1 cellular context compared by ENCODE assay signal in the genomic region with DNA sequence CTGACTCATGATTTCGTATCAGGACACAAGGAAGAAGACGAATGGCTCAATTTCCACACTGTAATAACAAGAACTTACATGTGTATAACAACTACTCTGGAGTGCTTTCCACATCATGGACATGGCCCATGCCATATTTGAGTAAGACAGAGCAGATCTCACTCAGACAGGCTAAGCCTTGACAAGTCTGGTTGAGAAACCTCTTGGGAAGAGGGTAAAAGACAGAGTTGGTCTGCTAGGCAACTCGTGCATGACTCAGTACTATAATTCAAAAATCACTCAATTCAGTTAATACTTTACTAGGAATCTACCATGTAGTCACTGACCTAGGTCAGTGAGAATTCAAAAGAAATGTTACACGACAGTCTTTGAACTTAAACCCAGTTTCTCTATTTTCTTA.
TF ChIP-seq lines count a peak whose summit lies in the region.

No MANE protein-coding gene starts in this region.

TF ChIP-seq in HCT116, 20 proteins besides CTCF, POLR2A, EP300 and RAD21 (continued from another document):
- TF ChIP-seq, protein P1, sequence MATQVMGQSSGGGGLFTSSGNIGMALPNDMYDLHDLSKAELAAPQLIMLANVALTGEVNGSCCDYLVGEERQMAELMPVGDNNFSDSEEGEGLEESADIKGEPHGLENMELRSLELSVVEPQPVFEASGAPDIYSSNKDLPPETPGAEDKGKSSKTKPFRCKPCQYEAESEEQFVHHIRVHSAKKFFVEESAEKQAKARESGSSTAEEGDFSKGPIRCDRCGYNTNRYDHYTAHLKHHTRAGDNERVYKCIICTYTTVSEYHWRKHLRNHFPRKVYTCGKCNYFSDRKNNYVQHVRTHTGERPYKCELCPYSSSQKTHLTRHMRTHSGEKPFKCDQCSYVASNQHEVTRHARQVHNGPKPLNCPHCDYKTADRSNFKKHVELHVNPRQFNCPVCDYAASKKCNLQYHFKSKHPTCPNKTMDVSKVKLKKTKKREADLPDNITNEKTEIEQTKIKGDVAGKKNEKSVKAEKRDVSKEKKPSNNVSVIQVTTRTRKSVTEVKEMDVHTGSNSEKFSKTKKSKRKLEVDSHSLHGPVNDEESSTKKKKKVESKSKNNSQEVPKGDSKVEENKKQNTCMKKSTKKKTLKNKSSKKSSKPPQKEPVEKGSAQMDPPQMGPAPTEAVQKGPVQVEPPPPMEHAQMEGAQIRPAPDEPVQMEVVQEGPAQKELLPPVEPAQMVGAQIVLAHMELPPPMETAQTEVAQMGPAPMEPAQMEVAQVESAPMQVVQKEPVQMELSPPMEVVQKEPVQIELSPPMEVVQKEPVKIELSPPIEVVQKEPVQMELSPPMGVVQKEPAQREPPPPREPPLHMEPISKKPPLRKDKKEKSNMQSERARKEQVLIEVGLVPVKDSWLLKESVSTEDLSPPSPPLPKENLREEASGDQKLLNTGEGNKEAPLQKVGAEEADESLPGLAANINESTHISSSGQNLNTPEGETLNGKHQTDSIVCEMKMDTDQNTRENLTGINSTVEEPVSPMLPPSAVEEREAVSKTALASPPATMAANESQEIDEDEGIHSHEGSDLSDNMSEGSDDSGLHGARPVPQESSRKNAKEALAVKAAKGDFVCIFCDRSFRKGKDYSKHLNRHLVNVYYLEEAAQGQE (IDR thresholded peaks at IDR 0.05; ENCODE audit: low read depth), result no peak
- TF ChIP-seq ELF1 (IDR thresholded peaks at IDR 0.05; ENCODE audit: borderline replicate concordance, low read depth), result no peak
TF ChIP-seq in HCT116: peak in this region for 0.
